ENCODE assay signal across 1 cellular context in genomic region chr20:38357653-38358207, GRCh38.
TF ChIP-seq lines count a peak whose summit lies in the region.

No MANE protein-coding gene starts in this region.

TF ChIP-seq in SK-N-SH treated with all-trans-retinoic acid at 6 μM for 48 hours, 23 proteins besides CTCF, POLR2A, EP300 and RAD21 (continued from another document):
- no peak for TF ChIP-seq PATZ1 (CRISPR knock-in tag; IDR thresholded peaks at IDR 0.05; ENCODE audit: borderline replicate concordance)
- no peak for TF ChIP-seq ZFP3 (CRISPR knock-in tag; IDR thresholded peaks at IDR 0.05)
TF ChIP-seq in SK-N-SH treated with all-trans-retinoic acid at 6 μM for 48 hours: peak in this region for 0.
